8 cellular contexts compared by ENCODE assay signal in genomic region chr13:32011971-32012370, GRCh38.
"Had no signal": no experiment of that assay in that cellular context is flagged by ENCODE, and none has a peak within 500 bp of the region (broad histone marks: within the 10 kb centered on the region; RNA-seq: fewer than 3 reads in every experiment).

No MANE protein-coding gene starts in this region.

- H3K4me3 Mint-ChIP-seq: IgD-negative memory B cell had no signal

- H3K4me1 Mint-ChIP-seq: IgD-negative memory B cell had no signal

- DNase-seq: IMR-90, KBM-7, KG1 had no signal

- H3K9me3 Mint-ChIP-seq: IgD-negative memory B cell had no signal

- H3K4me2 ChIP-seq: KMS-11 had no signal

- H3K27ac ChIP-seq: HL-60, KMS-11 had no signal

- H3K4me3 ChIP-seq: K562 had no signal

- H3K27me3 Mint-ChIP-seq: IgD-negative memory B cell had no signal

- ATAC-seq: HepG2, K562 had no signal
